Comparison of ENCODE assay signal across 1 cellular context in genomic region chr2:101624706-101625332, GRCh38.
TF ChIP-seq lines count a peak whose summit lies in the region.

No MANE protein-coding gene starts in this region.

TF ChIP-seq in GM23338, 12 proteins besides CTCF, POLR2A, EP300 and RAD21 (continued from another document):
- TF ChIP-seq ZNF462 (CRISPR knock-in tag; IDR thresholded peaks at IDR 0.05) (no peak), EZH2phosphoT487 (IDR thresholded peaks at IDR 0.05; ENCODE audit: unreplicated experiment) (no peak), REST (IDR thresholded peaks at IDR 0.05; ENCODE audit: unreplicated experiment) (no peak), EZH2 (IDR thresholded peaks at IDR 0.05; ENCODE audit: low read depth, unreplicated experiment) (no peak), ZNF114 (CRISPR knock-in tag; IDR thresholded peaks at IDR 0.05) (no peak)
